ENCODE assay signal across 17 cellular contexts in genomic region chr1:54360165-54361005, GRCh38. TPM values are rescaled to one million over a fixed set of nuclear protein-coding genes. Genes with fewer than 3 reads are reported as not detected.
DNase-seq lines count a peak whose midpoint lies in the region; ATAC-seq and TF ChIP-seq lines count a peak whose summit lies in the region.
"Had no signal": no experiment of that assay in that cellular context is flagged by ENCODE, and none has a peak within 500 bp of the region (broad histone marks: within the 10 kb centered on the region; RNA-seq: fewer than 3 reads in every experiment).

No MANE protein-coding gene starts in this region.

- peaks cover 27 to 52% (median 38%) of the 10 kb centered on the region in 4 donors for H3K4me1 ChIP-seq in liver (ENCODE audit: control insufficient read depth in 4 of 4, insufficient read depth in 4 of 4, low read length in 3 of 4)

- no peaks in the 10 kb centered on the region for H3K36me3 ChIP-seq in liver (ENCODE audit: control insufficient read depth in 4 of 4, insufficient read depth in 3 of 4, low read depth in 1 of 4, low read length in 3 of 4)
- H3K36me3 ChIP-seq: left lung, right atrium auricular region, thoracic aorta had no signal

- no peak for ATAC-seq in GM18907 (IDR thresholded peaks at IDR 0.05; ENCODE audit: unreplicated experiment)
- ATAC-seq: esophagus mucosa, left lung had no signal

- H3K27ac ChIP-seq in angular gyrus (ENCODE audit: low read depth, low read length) (peak overlapping the region; percentile 56), liver (ENCODE audit: low read depth in 1 of 2, low read length in 2 of 2) (no peak overlapping the region)
- H3K27ac ChIP-seq: BLaER1, hepatocyte, left lung, thoracic aorta had no signal

- POLR2A ChIA-PET in GM10248 (lab: Yijun Ruan, JAX) = no interaction called here

- DNase-seq in GM10248 (ENCODE audit: extremely low spot score) (peak; percentile 29), HFFc6 (no peak), LoVo (ENCODE audit: low spot score) (no peak), HCEC 1CT (no peak)
- DNase-seq: activated CD4-positive, alpha-beta T cell treated with anti-CD3 and anti-CD28 coated beads for 1 hour; EL; KG1; left lung; NCI-H526 treated with DMSO at 0.1 percent for 48 hours had no signal

- H3K9ac ChIP-seq in liver (ENCODE audit: low read depth in 1 of 2, low read length in 2 of 2) = no peak overlapping the region
- H3K9ac ChIP-seq: BLaER1 had no signal

- H3K27ac Mint-ChIP-seq in HFFc6 = 0 out of 2 replicates have a peak overlapping the region, but pooled peaks have one; percentile 50

- no peaks in the 10 kb centered on the region for H3K9me3 ChIP-seq in liver (ENCODE audit: control insufficient read depth in 4 of 4, low read length in 3 of 4)
- H3K9me3 ChIP-seq: BLaER1, left lung, right atrium auricular region, thoracic aorta had no signal

- no peaks in the 10 kb centered on the region for H3K9me3 Mint-ChIP-seq in HFFc6

- WGBS in liver = 65% methylated on average over 6 of the region's 6 CpGs

- H3K4me3 ChIP-seq in liver (ENCODE audit: low read depth in 1 of 3, low read length in 3 of 3) = no peak overlapping the region
- H3K4me3 ChIP-seq: BLaER1, hepatocyte, left lung, right atrium auricular region, thoracic aorta had no signal

- no peak for TF ChIP-seq CTCF in GM10248 (IDR thresholded peaks at IDR 0.05; ENCODE audit: control extremely low read depth, extremely low read depth, low read depth, missing control alignments)
- peak; percentile 34 for TF ChIP-seq CTCF in HFFc6 (IDR thresholded peaks at IDR 0.05)
- no peak for TF ChIP-seq CTCF in liver (IDR thresholded peaks at IDR 0.05; ENCODE audit: low read depth, low read length, missing input control)

- no peaks in the 10 kb centered on the region; the same call in 1 of the 2 replicates for H3K36me3 Mint-ChIP-seq in HFFc6 (ENCODE audit: low read depth)

- CTCF ChIA-PET in GM10248 (lab: Yijun Ruan, JAX) = interaction anchor here (2.5 kb wide), 1 partner anchor 11 kb away, joined by 7 read pairs; no protein-coding TSS in a partner anchor

- no peaks in the 10 kb centered on the region for H3K27me3 ChIP-seq in liver (ENCODE audit: control insufficient read depth in 4 of 4, insufficient read depth in 4 of 4, low read length in 3 of 4)
- H3K27me3 ChIP-seq: BLaER1, hepatocyte, left lung, right atrium auricular region had no signal

- peaks cover 24% of the 10 kb centered on the region for H3K4me1 Mint-ChIP-seq in HFFc6 (ENCODE audit: low read depth)

- peaks cover 2% of the 10 kb centered on the region for H3K27me3 Mint-ChIP-seq in HFFc6 (ENCODE audit: insufficient read depth)

- TF ChIP-seq RAD21 in liver (IDR thresholded peaks at IDR 0.05) = peak; percentile 24 to 33

- H3K4me3 Mint-ChIP-seq in HFFc6 = no peak overlapping the region

TF ChIP-seq in liver, 16 proteins besides CTCF, POLR2A, EP300 and RAD21:
- TF ChIP-seq HNF4G (IDR thresholded peaks at IDR 0.05) = no peak
- TF ChIP-seq, protein P1, sequence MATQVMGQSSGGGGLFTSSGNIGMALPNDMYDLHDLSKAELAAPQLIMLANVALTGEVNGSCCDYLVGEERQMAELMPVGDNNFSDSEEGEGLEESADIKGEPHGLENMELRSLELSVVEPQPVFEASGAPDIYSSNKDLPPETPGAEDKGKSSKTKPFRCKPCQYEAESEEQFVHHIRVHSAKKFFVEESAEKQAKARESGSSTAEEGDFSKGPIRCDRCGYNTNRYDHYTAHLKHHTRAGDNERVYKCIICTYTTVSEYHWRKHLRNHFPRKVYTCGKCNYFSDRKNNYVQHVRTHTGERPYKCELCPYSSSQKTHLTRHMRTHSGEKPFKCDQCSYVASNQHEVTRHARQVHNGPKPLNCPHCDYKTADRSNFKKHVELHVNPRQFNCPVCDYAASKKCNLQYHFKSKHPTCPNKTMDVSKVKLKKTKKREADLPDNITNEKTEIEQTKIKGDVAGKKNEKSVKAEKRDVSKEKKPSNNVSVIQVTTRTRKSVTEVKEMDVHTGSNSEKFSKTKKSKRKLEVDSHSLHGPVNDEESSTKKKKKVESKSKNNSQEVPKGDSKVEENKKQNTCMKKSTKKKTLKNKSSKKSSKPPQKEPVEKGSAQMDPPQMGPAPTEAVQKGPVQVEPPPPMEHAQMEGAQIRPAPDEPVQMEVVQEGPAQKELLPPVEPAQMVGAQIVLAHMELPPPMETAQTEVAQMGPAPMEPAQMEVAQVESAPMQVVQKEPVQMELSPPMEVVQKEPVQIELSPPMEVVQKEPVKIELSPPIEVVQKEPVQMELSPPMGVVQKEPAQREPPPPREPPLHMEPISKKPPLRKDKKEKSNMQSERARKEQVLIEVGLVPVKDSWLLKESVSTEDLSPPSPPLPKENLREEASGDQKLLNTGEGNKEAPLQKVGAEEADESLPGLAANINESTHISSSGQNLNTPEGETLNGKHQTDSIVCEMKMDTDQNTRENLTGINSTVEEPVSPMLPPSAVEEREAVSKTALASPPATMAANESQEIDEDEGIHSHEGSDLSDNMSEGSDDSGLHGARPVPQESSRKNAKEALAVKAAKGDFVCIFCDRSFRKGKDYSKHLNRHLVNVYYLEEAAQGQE (IDR thresholded peaks at IDR 0.05) = peak; percentile 49

RNA-seq across cellular contexts. Expression of gene SSBP3, which starts 45.8 kb away (rescaled TPM):
- 10 to 100 TPM; 42.3 to 72.2 (median 58.1) TPM for total RNA-seq in HFFc6 (2021; fragmentation: NEBNext Ultra II Directional; extraction: Animal tissue kit (Norgen Biotek cat#: 25700))
- total RNA-seq in liver = 10 to 100 TPM in 1 of 2 donors, 1 to 10 TPM in 1; 7.7 to 24.7 TPM
- 10 to 100 TPM; 16.5 to 18.0 TPM for polyA plus RNA-seq in liver
